ENCODE assay signal across 1 cellular context in genomic region chr22:41360126-41360525, GRCh38.
TF ChIP-seq lines count a peak whose summit lies in the region.

No MANE protein-coding gene starts in this region.

TF ChIP-seq in HepG2, 621 proteins besides CTCF, POLR2A, EP300 and RAD21 (continued from another document and continues in another):
- TF ChIP-seq TARDBP (CRISPR knock-in tag; IDR thresholded peaks at IDR 0.05) (0 out of 2 replicates have a peak, but pooled peaks have one; percentile 25), PITX1 (CRISPR knock-in tag; IDR thresholded peaks at IDR 0.05) (0 out of 2 replicates have a peak, but pooled peaks have one; percentile 24), MYC (CRISPR knock-in tag; IDR thresholded peaks at IDR 0.05; ENCODE audit: borderline replicate concordance) (no peak), ZFAT (CRISPR knock-in tag; conservative IDR thresholded peaks at IDR 0.05) (no peak), ZNF121 (CRISPR knock-in tag; IDR thresholded peaks at IDR 0.05) (peak; percentile 76), ZNF768 (CRISPR knock-in tag; IDR thresholded peaks at IDR 0.05) (0 out of 2 replicates have a peak, but pooled peaks have one; percentile 15), PAXIP1 (CRISPR knock-in tag; conservative IDR thresholded peaks at IDR 0.05) (peak; percentile 62), SMAD3 (CRISPR knock-in tag; IDR thresholded peaks at IDR 0.05) (0 out of 2 replicates have a peak, but pooled peaks have one; percentile 45), ARID4A (CRISPR knock-in tag; IDR thresholded peaks at IDR 0.05; ENCODE audit: borderline replicate concordance) (peak; percentile 62; the same call in 1 of the 2 replicates), ZNF280B (CRISPR knock-in tag; IDR thresholded peaks at IDR 0.05; ENCODE audit: borderline replicate concordance) (0 out of 2 replicates have a peak, but pooled peaks have one; percentile 33), TSC22D2 (CRISPR knock-in tag; IDR thresholded peaks at IDR 0.05; ENCODE audit: borderline replicate concordance) (no peak), MAX (IDR thresholded peaks at IDR 0.05) (peak; percentile 42; the same call in 1 of the 2 replicates), TEAD3 (CRISPR knock-in tag; optimal IDR thresholded peaks at IDR 0.05; ENCODE audit: borderline replicate concordance) (peak; percentile 99), HMG20A (CRISPR knock-in tag; IDR thresholded peaks at IDR 0.05; ENCODE audit: borderline replicate concordance) (0 out of 2 replicates have a peak, but pooled peaks have one; percentile 14), MEIS2 (CRISPR knock-in tag; IDR thresholded peaks at IDR 0.05) (no peak), CREM (IDR thresholded peaks at IDR 0.05) (no peak), CREM (CRISPR knock-in tag; IDR thresholded peaks at IDR 0.05) (no peak), ZNF777 (CRISPR knock-in tag; IDR thresholded peaks at IDR 0.05) (no peak), USF2 (IDR thresholded peaks at IDR 0.05; ENCODE audit: low read depth, low read length) (no peak), USF2 (CRISPR knock-in tag; IDR thresholded peaks at IDR 0.05; ENCODE audit: borderline replicate concordance) (no peak), MTA1 (CRISPR knock-in tag; IDR thresholded peaks at IDR 0.05; ENCODE audit: borderline replicate concordance) (peak; percentile 38; the same call in 1 of the 2 replicates), SATB2 (CRISPR knock-in tag; IDR thresholded peaks at IDR 0.05) (no peak), CBFB (CRISPR knock-in tag; IDR thresholded peaks at IDR 0.05) (0 out of 2 replicates have a peak, but pooled peaks have one; percentile 30), ZBTB33 (CRISPR knock-in tag; IDR thresholded peaks at IDR 0.05) (0 out of 2 replicates have a peak, but pooled peaks have one; percentile 14), RARA (CRISPR knock-in tag; IDR thresholded peaks at IDR 0.05) (peak; percentile 72), ZNF180 (CRISPR knock-in tag; IDR thresholded peaks at IDR 0.05; ENCODE audit: borderline replicate concordance, low read depth) (no peak), ZNF513 (CRISPR knock-in tag; conservative IDR thresholded peaks at IDR 0.05) (no peak), KDM2A (CRISPR knock-in tag; IDR thresholded peaks at IDR 0.05; ENCODE audit: borderline replicate concordance, low read depth) (peak; percentile 85), CEBPZ (IDR thresholded peaks at IDR 0.05; ENCODE audit: low read length) (no peak), PHF21A (CRISPR knock-in tag; IDR thresholded peaks at IDR 0.05) (peak; percentile 66; the same call in 1 of the 2 replicates), NKX3-1 (CRISPR knock-in tag; IDR thresholded peaks at IDR 0.05) (no peak), FOXO1 (CRISPR knock-in tag; IDR thresholded peaks at IDR 0.05) (peak; percentile 54; the same call in 1 of the 2 replicates), CREB3 (CRISPR knock-in tag; IDR thresholded peaks at IDR 0.05) (no peak), KDM1A (CRISPR knock-in tag; IDR thresholded peaks at IDR 0.05) (no peak), ZNF460 (CRISPR knock-in tag; IDR thresholded peaks at IDR 0.05; ENCODE audit: borderline replicate concordance) (no peak), AKAP8 (CRISPR knock-in tag; IDR thresholded peaks at IDR 0.05) (peak; percentile 80), RXRB (CRISPR knock-in tag; IDR thresholded peaks at IDR 0.05; ENCODE audit: borderline replicate concordance) (peak; percentile 71), ZNF12 (CRISPR knock-in tag; IDR thresholded peaks at IDR 0.05) (peak; percentile 92), NRL (CRISPR knock-in tag; IDR thresholded peaks at IDR 0.05; ENCODE audit: borderline replicate concordance) (peak; percentile 44; the same call in 1 of the 2 replicates)
